Comparison of ENCODE assay signal across 1 cellular context in genomic region chr5:131630208-131630962, GRCh38.
A peak's percentile ranks its signal among the peaks of the same experiment; 100 is the strongest.
TF ChIP-seq lines count a peak whose summit lies in the region.

No MANE protein-coding gene starts in this region.

TF ChIP-seq in HepG2, 621 proteins besides CTCF, POLR2A, EP300 and RAD21 (continues in another document):
- no peak for TF ChIP-seq SIN3A (IDR thresholded peaks at IDR 0.05; ENCODE audit: borderline replicate concordance, low read depth, low read length)
- TF ChIP-seq GABPA (IDR thresholded peaks at IDR 0.05; ENCODE audit: low read depth, low read length), result no peak
- no peak for TF ChIP-seq GABPA (CRISPR knock-in tag; IDR thresholded peaks at IDR 0.05; ENCODE audit: low read depth)
- TF ChIP-seq PBX2 (CRISPR knock-in tag; IDR thresholded peaks at IDR 0.05), result no peak
- no peak for TF ChIP-seq ZNF34 (CRISPR knock-in tag; IDR thresholded peaks at IDR 0.05; ENCODE audit: borderline replicate concordance)
- no peak for TF ChIP-seq ZBTB10 (CRISPR knock-in tag; IDR thresholded peaks at IDR 0.05; ENCODE audit: borderline replicate concordance)
- no peak for TF ChIP-seq ZNF280D (CRISPR knock-in tag; IDR thresholded peaks at IDR 0.05)
- no peak for TF ChIP-seq HNRNPLL (IDR thresholded peaks at IDR 0.05; ENCODE audit: low read depth, low read length, poor library complexity, severe bottlenecking)
- no peak for TF ChIP-seq ZNF780A (CRISPR knock-in tag; IDR thresholded peaks at IDR 0.05)
- TF ChIP-seq ZNF280B (CRISPR knock-in tag; IDR thresholded peaks at IDR 0.05; ENCODE audit: borderline replicate concordance), result no peak
- no peak for TF ChIP-seq ZBTB21 (CRISPR knock-in tag; IDR thresholded peaks at IDR 0.05)
- no peak for TF ChIP-seq ZNF256 (CRISPR knock-in tag; conservative IDR thresholded peaks at IDR 0.05)
- TF ChIP-seq ZBTB37 (CRISPR knock-in tag; IDR thresholded peaks at IDR 0.05), result no peak
- TF ChIP-seq SP4 (CRISPR knock-in tag; IDR thresholded peaks at IDR 0.05), result no peak
- TF ChIP-seq ZNF24 (IDR thresholded peaks at IDR 0.05), result no peak
- no peak; the same call in 1 of the 2 replicates for TF ChIP-seq EHMT2 (IDR thresholded peaks at IDR 0.05; ENCODE audit: borderline replicate concordance, low read depth, low read length)
- TF ChIP-seq ZNF512 (CRISPR knock-in tag; IDR thresholded peaks at IDR 0.05), result no peak
- no peak for TF ChIP-seq ZNF639 (CRISPR knock-in tag; conservative IDR thresholded peaks at IDR 0.05)
- TF ChIP-seq PCBP2 (optimal IDR thresholded peaks at IDR 0.05; ENCODE audit: low read depth, low read length, poor library complexity, severe bottlenecking), result no peak
- no peak for TF ChIP-seq ATF6 (CRISPR knock-in tag; conservative IDR thresholded peaks at IDR 0.05)
- TF ChIP-seq ZKSCAN8 (CRISPR knock-in tag; IDR thresholded peaks at IDR 0.05; ENCODE audit: borderline replicate concordance), result peak; percentile 17; the same call in 1 of the 2 replicates
- no peak for TF ChIP-seq XBP1 (CRISPR knock-in tag; IDR thresholded peaks at IDR 0.05)
- TF ChIP-seq ZNF710 (CRISPR knock-in tag; IDR thresholded peaks at IDR 0.05; ENCODE audit: borderline replicate concordance), result no peak
- no peak for TF ChIP-seq ZBTB8A (CRISPR knock-in tag; IDR thresholded peaks at IDR 0.05; ENCODE audit: borderline replicate concordance, low read depth)
- TF ChIP-seq IRF1 (CRISPR knock-in tag; IDR thresholded peaks at IDR 0.05; ENCODE audit: low read depth), result no peak
- TF ChIP-seq NFATC3 (CRISPR knock-in tag; IDR thresholded peaks at IDR 0.05), result no peak
- TF ChIP-seq MIXL1 (CRISPR knock-in tag; IDR thresholded peaks at IDR 0.05), result peak; percentile 90
- TF ChIP-seq ZSCAN30 (CRISPR knock-in tag; IDR thresholded peaks at IDR 0.05), result no peak
- no peak for TF ChIP-seq HDAC1 (CRISPR knock-in tag; IDR thresholded peaks at IDR 0.05)
- no peak for TF ChIP-seq ZNF891 (CRISPR knock-in tag; IDR thresholded peaks at IDR 0.05)
- no peak for TF ChIP-seq MTA1 (CRISPR knock-in tag; IDR thresholded peaks at IDR 0.05; ENCODE audit: borderline replicate concordance)
- 0 out of 2 replicates have a peak, but pooled peaks have one; percentile 18 for TF ChIP-seq ERF (CRISPR knock-in tag; IDR thresholded peaks at IDR 0.05)
- TF ChIP-seq LCORL (IDR thresholded peaks at IDR 0.05), result no peak
- no peak for TF ChIP-seq LCORL (CRISPR knock-in tag; IDR thresholded peaks at IDR 0.05)
- TF ChIP-seq SMAD1 (CRISPR knock-in tag; IDR thresholded peaks at IDR 0.05; ENCODE audit: borderline replicate concordance, low read depth), result no peak
- no peak for TF ChIP-seq ATF3 (CRISPR knock-in tag; IDR thresholded peaks at IDR 0.05)
- TF ChIP-seq RELA (CRISPR knock-in tag; IDR thresholded peaks at IDR 0.05), result no peak
- no peak for TF ChIP-seq ZBTB44 (CRISPR knock-in tag; IDR thresholded peaks at IDR 0.05)
- no peak for TF ChIP-seq SIN3B (IDR thresholded peaks at IDR 0.05; ENCODE audit: low read length)
